Comparison of ENCODE assay signal across 1 cellular context in genomic region chr16:14003119-14003570, GRCh38.
TF ChIP-seq lines count a peak whose summit lies in the region.

No MANE protein-coding gene starts in this region.

TF ChIP-seq in HEK293, 187 proteins besides CTCF, POLR2A, EP300 and RAD21 (continued from another document):
- TF ChIP-seq ZIC2 (tag by site-specific recombination; IDR thresholded peaks at IDR 0.05) (peak; percentile 57), SP7 (tag by site-specific recombination; IDR thresholded peaks at IDR 0.05) (0 out of 2 replicates have a peak, but pooled peaks have one; percentile 16), ZSCAN23 (tag by site-specific recombination; IDR thresholded peaks at IDR 0.05) (no peak), ZNF335 (tag by site-specific recombination; conservative IDR thresholded peaks at IDR 0.05) (peak; percentile 72), ZNF600 (tag by site-specific recombination; IDR thresholded peaks at IDR 0.05) (peak; percentile 94), ZEB2 (tag by site-specific recombination; IDR thresholded peaks at IDR 0.05) (peak; percentile 27; the same call in 1 of the 2 replicates), EGR2 (tag by site-specific recombination; IDR thresholded peaks at IDR 0.05; ENCODE audit: low read depth) (peak; percentile 97), TRIM28 (IDR thresholded peaks at IDR 0.05; ENCODE audit: borderline replicate concordance, low read length) (peak; percentile 41; the same call in 1 of the 2 replicates), FEZF1 (tag by site-specific recombination; IDR thresholded peaks at IDR 0.05) (peak; percentile 31; the same call in 1 of the 2 replicates)
